ENCODE assay signal across 15 cellular contexts in the genomic region with DNA sequence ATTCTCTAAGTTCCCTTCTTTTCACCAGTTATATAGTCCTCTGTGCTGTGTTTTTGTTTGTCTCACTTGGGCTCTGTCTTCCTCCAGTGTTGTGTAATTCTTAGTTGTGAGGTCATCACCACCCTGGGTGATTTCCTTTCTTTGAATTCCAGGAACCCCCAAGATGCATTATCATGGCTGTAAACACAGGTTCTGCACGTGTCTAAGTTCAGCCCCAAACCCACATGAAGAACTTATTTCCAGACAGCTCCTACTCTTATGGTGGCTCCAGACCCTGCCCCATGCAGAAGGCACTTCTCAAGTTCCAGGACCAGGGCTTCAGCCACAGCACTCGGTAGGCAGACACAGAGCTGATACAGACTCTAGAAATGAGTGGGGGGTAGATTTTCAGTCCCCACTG.
DNase-seq lines count a peak whose midpoint lies in the region; TF ChIP-seq lines count a peak whose summit lies in the region.
"Had no signal": no experiment of that assay in that cellular context is flagged by ENCODE, and none has a peak within 500 bp of the region (broad histone marks: within the 10 kb centered on the region; RNA-seq: fewer than 3 reads in every experiment).

No MANE protein-coding gene starts in this region.

- peaks cover 25% of the 10 kb centered on the region for H3K4me1 Mint-ChIP-seq in activated CD4-positive, alpha-beta T cell treated with anti-CD3 and anti-CD28 coated beads, Interleukin-2, amount 10 ng/mL, durations not matched to agents 24 days and 14 days
- peaks cover 17 to 26% (median 23%) of the 10 kb centered on the region in 3 donors for H3K4me1 Mint-ChIP-seq in CD8-positive, alpha-beta memory T cell
- peaks cover 22% of the 10 kb centered on the region for H3K4me1 Mint-ChIP-seq in T-helper 1 cell treated with Interleukin-12 subunit alpha and Interleukin-12 subunit beta and Interleukin-4 antibody, amounts not matched to agents 30 μg/mL and 1 μg/mL, for 36 hours (ENCODE audit: low read depth)
- peaks cover 7% of the 10 kb centered on the region for H3K4me1 Mint-ChIP-seq in nephron progenitor cell

- H3K27ac ChIP-seq in CD8-positive, alpha-beta memory T cell (ENCODE audit: low read depth, low read length), result no peak overlapping the region
- no peak overlapping the region for H3K27ac ChIP-seq in substantia nigra (ENCODE audit: low read depth, low read length, poor library complexity, severe bottlenecking)
- H3K27ac ChIP-seq: adrenal gland had no signal

- TF ChIP-seq CTCF in epithelial cell of esophagus (IDR thresholded peaks at IDR 0.05; ENCODE audit: insufficient read depth, low read depth, low read length, missing control alignments), result no peak
- TF ChIP-seq CTCF in nephron progenitor cell (IDR thresholded peaks at IDR 0.05), result no peak

- intact Hi-C loops in activated CD4-positive, alpha-beta T cell treated with anti-CD3 and anti-CD28 coated beads, Interleukin-2, amount 10 ng/mL, durations not matched to agents 24 days and 14 days (cut with micrococcal nuclease), result no loop called here

- POLR2A ChIA-PET in CD8-positive, alpha-beta memory T cell (lab: Charles Lee), result no interaction called here

- H3K9me3 Mint-ChIP-seq in activated CD4-positive, alpha-beta T cell treated with anti-CD3 and anti-CD28 coated beads, Interleukin-2, amount 10 ng/mL, durations not matched to agents 24 days and 14 days, result no peaks in the 10 kb centered on the region
- no peaks in the 10 kb centered on the region for H3K9me3 Mint-ChIP-seq in CD8-positive, alpha-beta memory T cell
- no peaks in the 10 kb centered on the region for H3K9me3 Mint-ChIP-seq in T-helper 1 cell treated with Interleukin-12 subunit alpha and Interleukin-12 subunit beta and Interleukin-4 antibody, amounts not matched to agents 30 μg/mL and 1 μg/mL, for 36 hours
- H3K9me3 Mint-ChIP-seq in nephron progenitor cell, result no peaks in the 10 kb centered on the region
- H3K9me3 Mint-ChIP-seq: activated T-cell treated with anti-CD3 and anti-CD28 coated beads, Interleukin-2, amount 50 U/mL, for 24 hours had no signal

- peaks cover 7% of the 10 kb centered on the region for H3K27me3 Mint-ChIP-seq in activated CD4-positive, alpha-beta T cell treated with anti-CD3 and anti-CD28 coated beads, Interleukin-2, amount 10 ng/mL, durations not matched to agents 24 days and 14 days
- H3K27me3 Mint-ChIP-seq in CD8-positive, alpha-beta memory T cell, result peaks cover 5 to 7% of the 10 kb centered on the region in 2 donors
- H3K27me3 Mint-ChIP-seq in T-helper 1 cell treated with Interleukin-12 subunit alpha and Interleukin-12 subunit beta and Interleukin-4 antibody, amounts not matched to agents 30 μg/mL and 1 μg/mL, for 36 hours (ENCODE audit: low read depth), result peaks cover 10% of the 10 kb centered on the region
- peaks cover 20% of the 10 kb centered on the region for H3K27me3 Mint-ChIP-seq in nephron progenitor cell (ENCODE audit: low read depth, poor library complexity)
- H3K27me3 Mint-ChIP-seq: activated T-cell treated with anti-CD3 and anti-CD28 coated beads, Interleukin-2, amount 50 U/mL, for 24 hours had no signal

- H3K9me3 ChIP-seq in CD8-positive, alpha-beta memory T cell (ENCODE audit: low read length), result no peaks in the 10 kb centered on the region
- H3K9me3 ChIP-seq: adrenal gland had no signal

- H3K4me1 ChIP-seq in CD8-positive, alpha-beta memory T cell (ENCODE audit: insufficient read depth, low read length), result peaks cover 8% of the 10 kb centered on the region
- H3K4me1 ChIP-seq: adrenal gland had no signal

- CTCF ChIA-PET in CD8-positive, alpha-beta memory T cell (lab: Charles Lee), result no interaction called here

- H3K36me3 ChIP-seq in CD8-positive, alpha-beta memory T cell (ENCODE audit: insufficient read depth, low read length), result no peaks in the 10 kb centered on the region
- H3K36me3 ChIP-seq: adrenal gland had no signal

- peak overlapping the region; percentile 40 for H3K4me3 Mint-ChIP-seq in activated CD4-positive, alpha-beta T cell treated with anti-CD3 and anti-CD28 coated beads, Interleukin-2, amount 10 ng/mL, durations not matched to agents 24 days and 14 days
- peak overlapping the region in 3 of 7 donors; percentile 24 to 45 (median 31) for H3K4me3 Mint-ChIP-seq in CD8-positive, alpha-beta memory T cell
- peak overlapping the region; percentile 79 for H3K4me3 Mint-ChIP-seq in T-helper 1 cell treated with Interleukin-12 subunit alpha and Interleukin-12 subunit beta and Interleukin-4 antibody, amounts not matched to agents 30 μg/mL and 1 μg/mL, for 36 hours
- no peak overlapping the region for H3K4me3 Mint-ChIP-seq in nephron progenitor cell
- H3K4me3 Mint-ChIP-seq: activated T-cell treated with anti-CD3 and anti-CD28 coated beads, Interleukin-2, amount 50 U/mL, for 24 hours had no signal

- H3K4me3 ChIP-seq in CD8-positive, alpha-beta memory T cell (ENCODE audit: low read length), result no peak overlapping the region
- H3K4me3 ChIP-seq in epithelial cell of esophagus (ENCODE audit: low read length), result no peak overlapping the region
- H3K4me3 ChIP-seq: adrenal gland had no signal

- no peaks in the 10 kb centered on the region for H3K27me3 ChIP-seq in CD8-positive, alpha-beta memory T cell (ENCODE audit: insufficient read depth, low read length, poor library complexity, severe bottlenecking)

- no peaks in the 10 kb centered on the region for H3K36me3 Mint-ChIP-seq in activated CD4-positive, alpha-beta T cell treated with anti-CD3 and anti-CD28 coated beads, Interleukin-2, amount 10 ng/mL, durations not matched to agents 24 days and 14 days (ENCODE audit: low read depth)
- H3K36me3 Mint-ChIP-seq in CD8-positive, alpha-beta memory T cell, result no peaks in the 10 kb centered on the region
- no peaks in the 10 kb centered on the region for H3K36me3 Mint-ChIP-seq in T-helper 1 cell treated with Interleukin-12 subunit alpha and Interleukin-12 subunit beta and Interleukin-4 antibody, amounts not matched to agents 30 μg/mL and 1 μg/mL, for 36 hours (ENCODE audit: low read depth)
- H3K36me3 Mint-ChIP-seq in nephron progenitor cell (ENCODE audit: low read depth), result no peaks in the 10 kb centered on the region

- peak; percentile 81 for DNase-seq in activated CD4-positive, alpha-beta T cell treated with anti-CD3 and anti-CD28 coated beads, Interleukin-2, amount 10 ng/mL, durations not matched to agents 24 days and 14 days
- no peak for DNase-seq in activated CD4-positive, alpha-beta T cell treated with anti-CD3 and anti-CD28 coated beads for 1 hour
- peak in 2 of 5 donors; percentile 1 to 6 for DNase-seq in CD8-positive, alpha-beta memory T cell
- DNase-seq in epithelial cell of esophagus (ENCODE audit: low read depth) (peak; percentile 19), NCI-H2196 (lab: John Stamatoyannopoulos, UW; ENCODE audit: unreplicated experiment) (no peak), nephron progenitor cell (no peak), substantia nigra (lab: John Stamatoyannopoulos, UW) (no peak)
- DNase-seq: activated T-cell treated with anti-CD3 and anti-CD28 coated beads, Interleukin-2, amount 50 U/mL, for 24 hours; adrenal gland; dermis blood vessel endothelial cell; NCI-H1436; NCI-H2171 treated with DMSO at 0.1 percent for 48 hours; NCI-H526 treated with DMSO at 0.1 percent for 48 hours; nucleus accumbens had no signal

- peak overlapping the region; percentile 69 for H3K27ac Mint-ChIP-seq in activated CD4-positive, alpha-beta T cell treated with anti-CD3 and anti-CD28 coated beads, Interleukin-2, amount 10 ng/mL, durations not matched to agents 24 days and 14 days
- peak overlapping the region; percentile 22 to 89 (median 66) for H3K27ac Mint-ChIP-seq in CD8-positive, alpha-beta memory T cell
- H3K27ac Mint-ChIP-seq in T-helper 1 cell treated with Interleukin-12 subunit alpha and Interleukin-12 subunit beta and Interleukin-4 antibody, amounts not matched to agents 30 μg/mL and 1 μg/mL, for 36 hours, result peak overlapping the region; percentile 84
- no peak overlapping the region for H3K27ac Mint-ChIP-seq in nephron progenitor cell
- H3K27ac Mint-ChIP-seq: activated T-cell treated with anti-CD3 and anti-CD28 coated beads, Interleukin-2, amount 50 U/mL, for 24 hours had no signal

Comparison
In these comparisons a context has a peak if more than half of its experiments do, and no peak if none do; other contexts are left out.
1. DNase-seq: peak in activated CD4-positive, alpha-beta T cell treated with anti-CD3 and anti-CD28 coated beads, Interleukin-2, amount 10 ng/mL, durations not matched to agents 24 days and 14 days (single experiment) and epithelial cell of esophagus (single experiment); none in activated CD4-positive, alpha-beta T cell treated with anti-CD3 and anti-CD28 coated beads for 1 hour (single experiment), NCI-H2196 (single experiment), nephron progenitor cell (single experiment) and substantia nigra (0 of 49).